13 cellular contexts compared by ENCODE assay signal in the genomic region with DNA sequence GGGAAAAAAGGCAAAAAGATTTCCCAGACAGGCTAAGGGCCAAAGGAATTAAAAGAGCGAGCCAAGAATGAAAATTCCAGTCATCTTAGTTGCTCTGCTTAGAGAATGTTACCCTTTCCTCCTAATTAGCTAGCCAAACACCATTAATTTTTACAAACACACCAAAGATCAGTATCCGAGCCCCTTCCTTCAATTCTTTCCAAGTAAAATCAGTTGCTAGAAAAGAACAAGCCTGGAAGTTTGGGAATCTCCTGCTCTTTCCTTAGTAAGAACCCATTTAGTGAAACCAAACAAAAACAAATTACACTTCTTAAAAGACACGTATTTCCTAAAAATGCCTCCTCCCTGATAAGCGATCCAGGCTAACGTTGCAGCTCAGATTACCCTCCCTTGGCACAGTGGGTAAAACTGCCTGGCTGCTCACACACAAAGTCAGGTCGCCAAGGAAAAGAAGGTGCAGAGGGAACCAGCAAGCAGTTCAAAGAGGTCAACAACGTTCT. TPM values are rescaled to one million over a fixed set of nuclear protein-coding genes. Genes with fewer than 3 reads are reported as not detected.
DNase-seq lines count a peak whose midpoint lies in the region; ATAC-seq and TF ChIP-seq lines count a peak whose summit lies in the region.
"Had no signal": no experiment of that assay in that cellular context is flagged by ENCODE, and none has a peak within 500 bp of the region (broad histone marks: within the 10 kb centered on the region; RNA-seq: fewer than 3 reads in every experiment).

No MANE protein-coding gene starts in this region.

- intact Hi-C loops in dorsolateral prefrontal cortex (cut with DNase I), result no loop called here

- ATAC-seq in GM21786 (IDR thresholded peaks at IDR 0.05; ENCODE audit: unreplicated experiment) (no peak), GM19397 (IDR thresholded peaks at IDR 0.05; ENCODE audit: unreplicated experiment) (no peak)

- H3K27me3 ChIP-seq in dorsolateral prefrontal cortex, result peaks cover 0 to 11% (median 0%) of the 10 kb centered on the region in 45 donors

- no peak for TF ChIP-seq CTCF in dorsolateral prefrontal cortex (IDR thresholded peaks at IDR 0.05 in 54 of 56, conservative IDR thresholded peaks at IDR 0.05 in 2 of 56; ENCODE audit: low read depth in 1 of 56, partially characterized antibody in 56 of 56)
- no peak for TF ChIP-seq CTCF in mesothelial cell of epicardium (IDR thresholded peaks at IDR 0.05; ENCODE audit: unreplicated experiment)

- H3K27me3 Mint-ChIP-seq in mesothelial cell of epicardium (ENCODE audit: low read depth), result no peaks in the 10 kb centered on the region

- H3K9me3 Mint-ChIP-seq in mesothelial cell of epicardium, result no peaks in the 10 kb centered on the region

- H3K27ac ChIP-seq in dorsolateral prefrontal cortex, result peak overlapping the region in 45 of 59 donors; percentile 5 to 85 (median 68)

- H3K27ac Mint-ChIP-seq in mesothelial cell of epicardium, result peak overlapping the region; percentile 70

- H3K36me3 Mint-ChIP-seq in mesothelial cell of epicardium, result no peaks in the 10 kb centered on the region
- H3K36me3 Mint-ChIP-seq: brain had no signal

- DNase-seq in A172 (ENCODE audit: low spot score), result peak; percentile 48
- peak; percentile 75 for DNase-seq in M059J (ENCODE audit: low read depth)
- DNase-seq in dorsolateral prefrontal cortex, result no peak
- no peak for DNase-seq in mesothelial cell of epicardium (ENCODE audit: low spot score in 2 of 2, unreplicated experiment in 2 of 2)
- DNase-seq in KG1 (lab: John Stamatoyannopoulos, UW), result no peak
- DNase-seq in GM19240 (ENCODE audit: insufficient read length, low spot score), result no peak
- DNase-seq: activated CD8-positive, alpha-beta memory T cell treated with anti-CD3 and anti-CD28 coated beads, Interleukin-2, amount 50 U/mL, for 48 hours; AML-193; NCI-H187 treated with DMSO at 0.1 percent for 48 hours had no signal

- peaks cover 54% of the 10 kb centered on the region for H3K4me1 Mint-ChIP-seq in mesothelial cell of epicardium

- H3K4me3 ChIP-seq in dorsolateral prefrontal cortex, result no peak overlapping the region
- H3K4me3 ChIP-seq: mucosa of descending colon had no signal

- H3K4me3 Mint-ChIP-seq in mesothelial cell of epicardium, result no peak overlapping the region

RNA-seq across cellular contexts. Expression of a gene that starts 57.1 kb away (rescaled TPM):
- total RNA-seq in A172 (2014; rRNA removed; shearing (Covaris generic)), result 1.8 and 2.3 TPM in 2 replicates
- 1.4 and 5.8 TPM in 2 replicates for total RNA-seq in M059J (2014; rRNA removed; shearing (Covaris generic))
- total RNA-seq in dorsolateral prefrontal cortex (100 to 1,000 TPM in 116 of 120 experiments, 10 to 100 TPM in 4; 73.6 to 222 (median 138) TPM), mesothelial cell of epicardium (99.5 to 105 TPM (median 102 TPM) in 3 replicates)

Comparison
In these comparisons a context has a peak if more than half of its experiments do, and no peak if none do; other contexts are left out.
1. DNase-seq: peak in A172 (single experiment) and M059J (single experiment); none in dorsolateral prefrontal cortex (0 of 10), mesothelial cell of epicardium (0 of 2), KG1 (single experiment) and GM19240 (single experiment).
2. RNA of a gene that starts 57.1 kb away (total RNA-seq): 73.6 to 222 TPM in dorsolateral prefrontal cortex and 99.5 to 105 TPM in mesothelial cell of epicardium; 1.4 to 5.8 TPM in M059J and 1.8 to 2.3 TPM in A172; every median in the first group is over 10 times any median in the second.